8 cellular contexts compared by ENCODE assay signal in the genomic region with DNA sequence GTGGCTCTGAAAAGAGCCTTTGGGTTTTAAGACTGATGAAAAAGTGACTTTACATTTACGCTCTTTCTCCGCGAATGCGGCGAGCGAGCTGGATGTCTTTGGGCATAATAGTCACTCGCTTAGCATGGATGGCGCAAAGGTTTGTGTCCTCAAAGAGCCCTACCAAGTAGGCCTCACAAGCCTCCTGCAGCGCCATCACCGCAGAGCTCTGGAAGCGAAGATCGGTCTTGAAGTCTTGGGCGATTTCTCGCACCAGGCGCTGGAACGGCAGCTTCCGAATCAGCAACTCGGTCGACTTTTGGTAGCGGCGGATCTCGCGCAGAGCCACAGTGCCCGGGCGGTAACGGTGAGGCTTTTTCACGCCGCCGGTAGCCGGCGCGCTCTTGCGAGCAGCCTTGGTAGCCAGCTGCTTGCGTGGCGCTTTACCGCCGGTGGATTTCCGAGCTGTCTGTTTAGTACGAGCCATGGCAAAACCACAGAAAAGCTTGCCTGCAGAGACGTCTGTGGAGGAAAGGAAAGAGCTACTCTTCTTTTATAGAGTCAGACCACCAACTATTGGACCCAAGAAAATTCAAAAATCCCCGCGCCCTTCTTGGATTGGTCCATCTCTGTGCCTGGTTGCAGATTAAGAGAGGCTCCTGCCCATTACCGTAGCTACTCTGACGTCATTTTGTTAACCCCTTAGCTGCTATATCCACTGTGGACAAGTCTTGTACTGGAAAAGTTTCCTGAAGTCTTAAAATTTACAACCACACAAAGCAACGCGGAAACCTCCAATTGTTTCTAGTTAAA. TPM values are rescaled to one million over a fixed set of nuclear protein-coding genes. Genes with fewer than 3 reads are reported as not detected.
DNase-seq lines count a peak whose midpoint lies in the region; ATAC-seq, FAIRE-seq and TF ChIP-seq lines count a peak whose summit lies in the region.

No MANE protein-coding gene starts in this region.

- intact Hi-C loops in body of pancreas (cut with DNase I): no loop called here

- H3K4me2 ChIP-seq in A549: peak overlapping the region; percentile 94

- H3K4me1 ChIP-seq in A549 (peaks cover 38% of the 10 kb centered on the region), body of pancreas (peaks cover 30% of the 10 kb centered on the region)

- H3K27ac ChIP-seq in A549 (peak overlapping the region; percentile 95 to 100), body of pancreas (peak overlapping the region in 3 of 4 donors; percentile 83 to 92 (median 83))

- H3K9me3 ChIP-seq in A549 (no peaks in the 10 kb centered on the region), body of pancreas (no peaks in the 10 kb centered on the region)

- CTCF ChIA-PET in A549 (lab: Yijun Ruan, JAX): interaction anchor here (1.1 to 2.8 kb wide), 10 partner anchors 10 to 67 kb away, joined by 3 to 9 read pairs (median 4); a partner anchor contains a TSS

- TF ChIP-seq POLR2A in A549 (IDR thresholded peaks at IDR 0.05; ENCODE audit: low read length) (peak; percentile 96), body of pancreas (IDR thresholded peaks at IDR 0.05) (peak in 2 of 3 donors; percentile 10 to 49)

- WGBS in A549 (ENCODE audit: missing lambda C conversion rate): under 1% methylated on average over 23 of the region's 46 CpGs
- WGBS in body of pancreas, 2 donors: 3 to 5% methylated on average over 28 to 46 of the region's 46 CpGs

- DNase-seq in A549 (ENCODE audit: low read depth in 1 of 2, low spot score in 1 of 2) (peak; percentile 86 to 97), NCI-H2081 (lab: John Stamatoyannopoulos, UW) (peak; percentile 97 to 98), T-helper 9 cell (peak; percentile 75), body of pancreas (peak; percentile 69 to 90 (median 80)), hypothalamus (lab: John Stamatoyannopoulos, UW) (peak in 46 of 51 donors; percentile 5 to 89 (median 56)), retinal pigment epithelial cell (ENCODE audit: low read depth) (peak; percentile 96)

- no peaks in the 10 kb centered on the region for H3K27me3 ChIP-seq in body of pancreas

- TF ChIP-seq EP300 in A549 (IDR thresholded peaks at IDR 0.05): no peak

- no peak for TF ChIP-seq RAD21 in A549 (conservative IDR thresholded peaks at IDR 0.05 in 1 of 2, IDR thresholded peaks at IDR 0.05 in 1 of 2)

- FAIRE-seq in A549 (lab: Jason Lieb, UNC): no peak

- H3K36me3 ChIP-seq in body of pancreas (replicated peaks in 1 of 2; ENCODE audit: insufficient read depth in 1 of 2, low read depth in 2 of 2): no peaks in the 10 kb centered on the region

- TF ChIP-seq CTCF in A549 (IDR thresholded peaks at IDR 0.05) (no peak), body of pancreas (IDR thresholded peaks at IDR 0.05) (peak in 3 of 7 experiments; percentile 15 to 27 (median 20)), retinal pigment epithelial cell (conservative IDR thresholded peaks at IDR 0.05; ENCODE audit: low read depth, low read length) (peak; percentile 32)

- peak overlapping the region; percentile 56 for H3K4me3 ChIP-seq in A549
- H3K4me3 ChIP-seq in body of pancreas: no peak overlapping the region
- H3K4me3 ChIP-seq in retinal pigment epithelial cell (ENCODE audit: low read length): peak overlapping the region; percentile 70

- POLR2A ChIA-PET in A549 (lab: Yijun Ruan, JAX): interaction anchor here (0.6 to 10.6 kb wide), 14 partner anchors 12 to 1861 kb away, joined by 3 to 238 read pairs (median 12); a partner anchor contains a TSS

- ATAC-seq in A549: peak; percentile 68 to 78
- peak; percentile 53 for ATAC-seq in GM18517 (IDR thresholded peaks at IDR 0.05; ENCODE audit: unreplicated experiment)
- peak; percentile 55 for ATAC-seq in HG03045 (IDR thresholded peaks at IDR 0.05; ENCODE audit: unreplicated experiment)
- peak; percentile 78 for ATAC-seq in body of pancreas

TF ChIP-seq in A549, 52 proteins besides CTCF, POLR2A, EP300 and RAD21 (continues in another document):
- TF ChIP-seq JUN (IDR thresholded peaks at IDR 0.05): peak; percentile 98 to 100
- peak; percentile 50; the same call in 1 of the 2 replicates for TF ChIP-seq GATA3 (IDR thresholded peaks at IDR 0.05; ENCODE audit: borderline replicate concordance)
- TF ChIP-seq MAFK (IDR thresholded peaks at IDR 0.05; ENCODE audit: partially characterized antibody): no peak
- TF ChIP-seq, protein P1, sequence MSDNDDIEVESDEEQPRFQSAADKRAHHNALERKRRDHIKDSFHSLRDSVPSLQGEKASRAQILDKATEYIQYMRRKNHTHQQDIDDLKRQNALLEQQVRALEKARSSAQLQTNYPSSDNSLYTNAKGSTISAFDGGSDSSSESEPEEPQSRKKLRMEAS (IDR thresholded peaks at IDR 0.05): peak; percentile 13; the same call in 1 of the 2 replicates
- no peak for TF ChIP-seq FOSL2 (IDR thresholded peaks at IDR 0.05)
- peak; percentile 7; the same call in 1 of the 2 replicates for TF ChIP-seq FOSL2 (CRISPR knock-in tag; IDR thresholded peaks at IDR 0.05)
- TF ChIP-seq JUNB (IDR thresholded peaks at IDR 0.05): no peak
- TF ChIP-seq KDM5A (IDR thresholded peaks at IDR 0.05): 0 out of 2 replicates have a peak, but pooled peaks have one; percentile 22
- no peak for TF ChIP-seq NR3C1 (IDR thresholded peaks at IDR 0.05)
- no peak for TF ChIP-seq FOSB (CRISPR knock-in tag; IDR thresholded peaks at IDR 0.05)
- TF ChIP-seq EHMT2 (IDR thresholded peaks at IDR 0.05; ENCODE audit: low read depth): no peak
- TF ChIP-seq, protein P2, sequence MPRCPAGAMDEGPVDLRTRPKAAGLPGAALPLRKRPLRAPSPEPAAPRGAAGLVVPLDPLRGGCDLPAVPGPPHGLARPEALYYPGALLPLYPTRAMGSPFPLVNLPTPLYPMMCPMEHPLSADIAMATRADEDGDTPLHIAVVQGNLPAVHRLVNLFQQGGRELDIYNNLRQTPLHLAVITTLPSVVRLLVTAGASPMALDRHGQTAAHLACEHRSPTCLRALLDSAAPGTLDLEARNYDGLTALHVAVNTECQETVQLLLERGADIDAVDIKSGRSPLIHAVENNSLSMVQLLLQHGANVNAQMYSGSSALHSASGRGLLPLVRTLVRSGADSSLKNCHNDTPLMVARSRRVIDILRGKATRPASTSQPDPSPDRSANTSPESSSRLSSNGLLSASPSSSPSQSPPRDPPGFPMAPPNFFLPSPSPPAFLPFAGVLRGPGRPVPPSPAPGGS (IDR thresholded peaks at IDR 0.05): peak; percentile 97; the same call in 2 of the 3 replicates
- TF ChIP-seq, protein P3, sequence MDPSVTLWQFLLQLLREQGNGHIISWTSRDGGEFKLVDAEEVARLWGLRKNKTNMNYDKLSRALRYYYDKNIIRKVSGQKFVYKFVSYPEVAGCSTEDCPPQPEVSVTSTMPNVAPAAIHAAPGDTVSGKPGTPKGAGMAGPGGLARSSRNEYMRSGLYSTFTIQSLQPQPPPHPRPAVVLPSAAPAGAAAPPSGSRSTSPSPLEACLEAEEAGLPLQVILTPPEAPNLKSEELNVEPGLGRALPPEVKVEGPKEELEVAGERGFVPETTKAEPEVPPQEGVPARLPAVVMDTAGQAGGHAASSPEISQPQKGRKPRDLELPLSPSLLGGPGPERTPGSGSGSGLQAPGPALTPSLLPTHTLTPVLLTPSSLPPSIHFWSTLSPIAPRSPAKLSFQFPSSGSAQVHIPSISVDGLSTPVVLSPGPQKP (IDR thresholded peaks at IDR 0.05; ENCODE audit: low read depth, low read length): no peak
- no peak for TF ChIP-seq HOXB13 (CRISPR knock-in tag; IDR thresholded peaks at IDR 0.05; ENCODE audit: low read depth)
- peak; percentile 25; the same call in 1 of the 2 replicates for TF ChIP-seq PHF8 (IDR thresholded peaks at IDR 0.05; ENCODE audit: borderline replicate concordance, low read depth)
- TF ChIP-seq NFE2L2 (conservative IDR thresholded peaks at IDR 0.05; ENCODE audit: low read length): no peak
- TF ChIP-seq CHD2 (IDR thresholded peaks at IDR 0.05; ENCODE audit: low read length, partially characterized antibody): peak; percentile 30
- no peak for TF ChIP-seq HDAC2 (IDR thresholded peaks at IDR 0.05)
- no peak for TF ChIP-seq HOXB5 (CRISPR knock-in tag; IDR thresholded peaks at IDR 0.05)
- 0 out of 2 replicates have a peak, but pooled peaks have one; percentile 30 for TF ChIP-seq RARB (CRISPR knock-in tag; IDR thresholded peaks at IDR 0.05)
- no peak for TF ChIP-seq ZFP36 (IDR thresholded peaks at IDR 0.05; ENCODE audit: borderline replicate concordance, partially characterized antibody)
- no peak for TF ChIP-seq SREBF2 (IDR thresholded peaks at IDR 0.05)
- no peak for TF ChIP-seq BHLHE40 (IDR thresholded peaks at IDR 0.05; ENCODE audit: low read depth, low read length)
- TF ChIP-seq, protein P4, sequence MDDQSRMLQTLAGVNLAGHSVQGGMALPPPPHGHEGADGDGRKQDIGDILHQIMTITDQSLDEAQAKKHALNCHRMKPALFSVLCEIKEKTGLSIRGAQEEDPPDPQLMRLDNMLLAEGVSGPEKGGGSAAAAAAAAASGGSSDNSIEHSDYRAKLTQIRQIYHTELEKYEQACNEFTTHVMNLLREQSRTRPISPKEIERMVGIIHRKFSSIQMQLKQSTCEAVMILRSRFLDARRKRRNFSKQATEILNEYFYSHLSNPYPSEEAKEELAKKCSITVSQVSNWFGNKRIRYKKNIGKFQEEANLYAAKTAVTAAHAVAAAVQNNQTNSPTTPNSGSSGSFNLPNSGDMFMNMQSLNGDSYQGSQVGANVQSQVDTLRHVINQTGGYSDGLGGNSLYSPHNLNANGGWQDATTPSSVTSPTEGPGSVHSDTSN (IDR thresholded peaks at IDR 0.05): peak; percentile 64; the same call in 1 of the 2 replicates
- 0 out of 2 replicates have a peak, but pooled peaks have one; percentile 52 for TF ChIP-seq TP53 (CRISPR knock-in tag; IDR thresholded peaks at IDR 0.05)

RNA-seq across cellular contexts. Expression of a gene that starts 55.4 kb away (rescaled TPM):
- polyA plus RNA-seq in A549 (2011; rRNA removed) (31.7 and 35.9 TPM in 2 replicates), A549 (2017; fragmentation: RNase III; extraction: RNeasy Plus Mini Kit Qiagen cat#74134 plus additional on column Dnase treatment) (15.5 to 19.9 TPM (median 18.1 TPM) in 3 replicates)
- polyA plus RNA-seq in A549 (2012; cell fraction: cytosol; rRNA removed): 14.3 and 14.8 TPM in 2 replicates
- polyA plus RNA-seq in A549 (2012; cell fraction: nucleus; rRNA removed): 16.5 and 16.8 TPM in 2 replicates
- 25.1 and 35.6 TPM in 2 replicates for polyA minus RNA-seq in A549 (2011; rRNA and poly(A)+ RNA removed)
- 1 to 10 TPM; 2.0 to 5.4 TPM for total RNA-seq in body of pancreas

Comparison
In these comparisons a context has a peak if more than half of its experiments do, and no peak if none do; other contexts are left out.
1. H3K4me3 ChIP-seq: peak in A549 (single experiment) and retinal pigment epithelial cell (single experiment); none in body of pancreas (0 of 2).
2. Peak in every context shown above with its lines, with median percentiles within 50 percentile points of each other: ATAC-seq and DNase-seq.